1 cellular context compared by ENCODE assay signal in the genomic region with DNA sequence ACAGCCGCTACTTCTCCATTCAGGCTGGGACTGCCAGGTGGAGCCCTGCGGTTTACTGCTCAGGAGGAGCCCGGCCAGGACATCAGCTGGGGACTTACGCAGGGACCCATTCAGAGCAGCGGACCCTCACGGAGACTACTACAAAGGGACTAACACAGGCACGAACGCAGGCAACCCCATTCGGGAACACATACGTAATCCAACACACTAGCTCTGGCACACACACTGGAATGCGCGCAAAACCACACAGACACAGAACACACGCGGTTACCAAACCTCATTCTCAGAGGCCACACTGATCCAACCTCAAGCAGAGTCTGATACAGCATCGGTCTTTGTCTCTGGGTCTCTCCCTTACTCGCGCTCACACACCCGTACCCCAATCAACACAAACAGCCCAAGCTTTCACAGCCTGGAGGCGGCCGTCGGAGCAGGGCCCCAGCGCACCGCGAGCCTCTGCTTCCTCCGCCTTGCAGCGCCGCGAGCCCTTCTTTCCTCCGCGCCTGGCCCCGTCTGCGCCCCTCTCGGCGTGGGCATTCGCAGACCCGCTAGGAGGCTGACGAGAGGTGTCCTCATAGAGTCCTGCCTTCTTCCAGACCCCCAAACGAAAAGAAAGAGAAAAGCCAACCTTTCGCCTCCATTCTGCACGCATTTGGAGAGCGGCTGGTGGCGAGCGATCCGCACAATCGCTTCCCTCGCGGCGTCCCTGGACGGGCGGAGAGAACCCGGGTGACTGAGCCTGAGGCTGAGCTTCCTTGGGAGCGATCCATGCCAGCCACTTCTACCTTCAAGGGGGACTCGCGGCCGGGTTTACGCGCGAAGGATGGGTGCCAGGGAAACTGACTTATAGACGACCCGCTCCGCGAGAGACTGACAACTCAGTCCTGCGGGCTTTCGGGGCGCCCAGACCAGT.
TF ChIP-seq lines count a peak whose summit lies in the region.

No MANE protein-coding gene starts in this region.

TF ChIP-seq in HEK293, 187 proteins besides CTCF, POLR2A, EP300 and RAD21 (continued from another document and continues in another):
- TF ChIP-seq SCRT2 (tag by site-specific recombination; IDR thresholded peaks at IDR 0.05) (no peak), ZNF600 (tag by site-specific recombination; IDR thresholded peaks at IDR 0.05) (peak; percentile 91), ZBTB1 (tag by site-specific recombination; IDR thresholded peaks at IDR 0.05) (no peak), OSR2 (tag by site-specific recombination; IDR thresholded peaks at IDR 0.05) (no peak), ZNF155 (tag by site-specific recombination; IDR thresholded peaks at IDR 0.05) (no peak), ZBTB20 (tag by site-specific recombination; IDR thresholded peaks at IDR 0.05) (peak; percentile 42; the same call in 1 of the 2 replicates), HOXC10 (CRISPR knock-in tag; IDR thresholded peaks at IDR 0.05) (no peak), ZNF701 (tag by site-specific recombination; IDR thresholded peaks at IDR 0.05) (no peak), ZNF530 (tag by site-specific recombination; IDR thresholded peaks at IDR 0.05; ENCODE audit: low read depth) (no peak), OVOL3 (tag by site-specific recombination; IDR thresholded peaks at IDR 0.05) (no peak), SP7 (tag by site-specific recombination; IDR thresholded peaks at IDR 0.05) (peak; percentile 38; the same call in 1 of the 2 replicates), ZNF560 (tag by site-specific recombination; IDR thresholded peaks at IDR 0.05; ENCODE audit: borderline replicate concordance) (no peak), ZNF549 (tag by site-specific recombination; IDR thresholded peaks at IDR 0.05) (no peak), ZNF776 (tag by site-specific recombination; IDR thresholded peaks at IDR 0.05; ENCODE audit: borderline replicate concordance) (no peak), ZNF112 (tag by site-specific recombination; IDR thresholded peaks at IDR 0.05) (no peak), ZNF544 (tag by site-specific recombination; IDR thresholded peaks at IDR 0.05) (no peak), MYNN (tag by site-specific recombination; IDR thresholded peaks at IDR 0.05; ENCODE audit: borderline replicate concordance) (no peak), ZNF558 (tag by site-specific recombination; IDR thresholded peaks at IDR 0.05) (no peak), ZBTB8A (tag by site-specific recombination; IDR thresholded peaks at IDR 0.05) (no peak), ZNF157 (tag by site-specific recombination; IDR thresholded peaks at IDR 0.05) (no peak), ZNF223 (tag by site-specific recombination; IDR thresholded peaks at IDR 0.05) (no peak), ZNF274 (IDR thresholded peaks at IDR 0.05; ENCODE audit: low read length) (no peak), ZNF274 (tag by site-specific recombination; IDR thresholded peaks at IDR 0.05; ENCODE audit: borderline replicate concordance) (no peak), ZNF626 (tag by site-specific recombination; IDR thresholded peaks at IDR 0.05) (no peak)
- TF ChIP-seq, protein P1, sequence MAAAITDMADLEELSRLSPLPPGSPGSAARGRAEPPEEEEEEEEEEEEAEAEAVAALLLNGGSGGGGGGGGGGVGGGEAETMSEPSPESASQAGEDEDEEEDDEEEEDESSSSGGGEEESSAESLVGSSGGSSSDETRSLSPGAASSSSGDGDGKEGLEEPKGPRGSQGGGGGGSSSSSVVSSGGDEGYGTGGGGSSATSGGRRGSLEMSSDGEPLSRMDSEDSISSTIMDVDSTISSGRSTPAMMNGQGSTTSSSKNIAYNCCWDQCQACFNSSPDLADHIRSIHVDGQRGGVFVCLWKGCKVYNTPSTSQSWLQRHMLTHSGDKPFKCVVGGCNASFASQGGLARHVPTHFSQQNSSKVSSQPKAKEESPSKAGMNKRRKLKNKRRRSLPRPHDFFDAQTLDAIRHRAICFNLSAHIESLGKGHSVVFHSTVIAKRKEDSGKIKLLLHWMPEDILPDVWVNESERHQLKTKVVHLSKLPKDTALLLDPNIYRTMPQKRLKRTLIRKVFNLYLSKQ (tag by site-specific recombination; IDR thresholded peaks at IDR 0.05; ENCODE audit: borderline replicate concordance), result no peak
- TF ChIP-seq, protein P2, sequence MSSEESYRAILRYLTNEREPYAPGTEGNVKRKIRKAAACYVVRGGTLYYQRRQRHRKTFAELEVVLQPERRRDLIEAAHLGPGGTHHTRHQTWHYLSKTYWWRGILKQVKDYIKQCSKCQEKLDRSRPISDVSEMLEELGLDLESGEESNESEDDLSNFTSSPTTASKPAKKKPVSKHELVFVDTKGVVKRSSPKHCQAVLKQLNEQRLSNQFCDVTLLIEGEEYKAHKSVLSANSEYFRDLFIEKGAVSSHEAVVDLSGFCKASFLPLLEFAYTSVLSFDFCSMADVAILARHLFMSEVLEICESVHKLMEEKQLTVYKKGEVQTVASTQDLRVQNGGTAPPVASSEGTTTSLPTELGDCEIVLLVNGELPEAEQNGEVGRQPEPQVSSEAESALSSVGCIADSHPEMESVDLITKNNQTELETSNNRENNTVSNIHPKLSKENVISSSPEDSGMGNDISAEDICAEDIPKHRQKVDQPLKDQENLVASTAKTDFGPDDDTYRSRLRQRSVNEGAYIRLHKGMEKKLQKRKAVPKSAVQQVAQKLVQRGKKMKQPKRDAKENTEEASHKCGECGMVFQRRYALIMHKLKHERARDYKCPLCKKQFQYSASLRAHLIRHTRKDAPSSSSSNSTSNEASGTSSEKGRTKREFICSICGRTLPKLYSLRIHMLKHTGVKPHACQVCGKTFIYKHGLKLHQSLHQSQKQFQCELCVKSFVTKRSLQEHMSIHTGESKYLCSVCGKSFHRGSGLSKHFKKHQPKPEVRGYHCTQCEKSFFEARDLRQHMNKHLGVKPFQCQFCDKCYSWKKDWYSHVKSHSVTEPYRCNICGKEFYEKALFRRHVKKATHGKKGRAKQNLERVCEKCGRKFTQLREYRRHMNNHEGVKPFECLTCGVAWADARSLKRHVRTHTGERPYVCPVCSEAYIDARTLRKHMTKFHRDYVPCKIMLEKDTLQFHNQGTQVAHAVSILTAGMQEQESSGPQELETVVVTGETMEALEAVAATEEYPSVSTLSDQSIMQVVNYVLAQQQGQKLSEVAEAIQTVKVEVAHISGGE (tag by site-specific recombination; conservative IDR thresholded peaks at IDR 0.05; ENCODE audit: low read depth), result peak; percentile 23; the same call in 1 of the 2 replicates
- TF ChIP-seq, protein P3, sequence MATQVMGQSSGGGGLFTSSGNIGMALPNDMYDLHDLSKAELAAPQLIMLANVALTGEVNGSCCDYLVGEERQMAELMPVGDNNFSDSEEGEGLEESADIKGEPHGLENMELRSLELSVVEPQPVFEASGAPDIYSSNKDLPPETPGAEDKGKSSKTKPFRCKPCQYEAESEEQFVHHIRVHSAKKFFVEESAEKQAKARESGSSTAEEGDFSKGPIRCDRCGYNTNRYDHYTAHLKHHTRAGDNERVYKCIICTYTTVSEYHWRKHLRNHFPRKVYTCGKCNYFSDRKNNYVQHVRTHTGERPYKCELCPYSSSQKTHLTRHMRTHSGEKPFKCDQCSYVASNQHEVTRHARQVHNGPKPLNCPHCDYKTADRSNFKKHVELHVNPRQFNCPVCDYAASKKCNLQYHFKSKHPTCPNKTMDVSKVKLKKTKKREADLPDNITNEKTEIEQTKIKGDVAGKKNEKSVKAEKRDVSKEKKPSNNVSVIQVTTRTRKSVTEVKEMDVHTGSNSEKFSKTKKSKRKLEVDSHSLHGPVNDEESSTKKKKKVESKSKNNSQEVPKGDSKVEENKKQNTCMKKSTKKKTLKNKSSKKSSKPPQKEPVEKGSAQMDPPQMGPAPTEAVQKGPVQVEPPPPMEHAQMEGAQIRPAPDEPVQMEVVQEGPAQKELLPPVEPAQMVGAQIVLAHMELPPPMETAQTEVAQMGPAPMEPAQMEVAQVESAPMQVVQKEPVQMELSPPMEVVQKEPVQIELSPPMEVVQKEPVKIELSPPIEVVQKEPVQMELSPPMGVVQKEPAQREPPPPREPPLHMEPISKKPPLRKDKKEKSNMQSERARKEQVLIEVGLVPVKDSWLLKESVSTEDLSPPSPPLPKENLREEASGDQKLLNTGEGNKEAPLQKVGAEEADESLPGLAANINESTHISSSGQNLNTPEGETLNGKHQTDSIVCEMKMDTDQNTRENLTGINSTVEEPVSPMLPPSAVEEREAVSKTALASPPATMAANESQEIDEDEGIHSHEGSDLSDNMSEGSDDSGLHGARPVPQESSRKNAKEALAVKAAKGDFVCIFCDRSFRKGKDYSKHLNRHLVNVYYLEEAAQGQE (tag by site-specific recombination; IDR thresholded peaks at IDR 0.05), result no peak
- TF ChIP-seq, protein P4, sequence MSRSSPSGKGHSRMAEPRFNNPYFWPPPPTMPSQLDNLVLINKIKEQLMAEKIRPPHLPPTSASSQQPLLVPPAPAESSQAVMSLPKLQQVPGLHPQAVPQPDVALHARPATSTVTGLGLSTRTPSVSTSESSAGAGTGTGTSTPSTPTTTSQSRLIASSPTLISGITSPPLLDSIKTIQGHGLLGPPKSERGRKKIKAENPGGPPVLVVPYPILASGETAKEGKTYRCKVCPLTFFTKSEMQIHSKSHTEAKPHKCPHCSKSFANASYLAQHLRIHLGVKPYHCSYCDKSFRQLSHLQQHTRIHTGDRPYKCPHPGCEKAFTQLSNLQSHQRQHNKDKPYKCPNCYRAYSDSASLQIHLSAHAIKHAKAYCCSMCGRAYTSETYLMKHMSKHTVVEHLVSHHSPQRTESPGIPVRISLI (tag by site-specific recombination; IDR thresholded peaks at IDR 0.05), result no peak
- TF ChIP-seq, protein P5, sequence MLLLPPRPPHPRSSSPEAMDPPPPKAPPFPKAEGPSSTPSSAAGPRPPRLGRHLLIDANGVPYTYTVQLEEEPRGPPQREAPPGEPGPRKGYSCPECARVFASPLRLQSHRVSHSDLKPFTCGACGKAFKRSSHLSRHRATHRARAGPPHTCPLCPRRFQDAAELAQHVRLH (tag by site-specific recombination; IDR thresholded peaks at IDR 0.05), result no peak
- TF ChIP-seq, protein P6, sequence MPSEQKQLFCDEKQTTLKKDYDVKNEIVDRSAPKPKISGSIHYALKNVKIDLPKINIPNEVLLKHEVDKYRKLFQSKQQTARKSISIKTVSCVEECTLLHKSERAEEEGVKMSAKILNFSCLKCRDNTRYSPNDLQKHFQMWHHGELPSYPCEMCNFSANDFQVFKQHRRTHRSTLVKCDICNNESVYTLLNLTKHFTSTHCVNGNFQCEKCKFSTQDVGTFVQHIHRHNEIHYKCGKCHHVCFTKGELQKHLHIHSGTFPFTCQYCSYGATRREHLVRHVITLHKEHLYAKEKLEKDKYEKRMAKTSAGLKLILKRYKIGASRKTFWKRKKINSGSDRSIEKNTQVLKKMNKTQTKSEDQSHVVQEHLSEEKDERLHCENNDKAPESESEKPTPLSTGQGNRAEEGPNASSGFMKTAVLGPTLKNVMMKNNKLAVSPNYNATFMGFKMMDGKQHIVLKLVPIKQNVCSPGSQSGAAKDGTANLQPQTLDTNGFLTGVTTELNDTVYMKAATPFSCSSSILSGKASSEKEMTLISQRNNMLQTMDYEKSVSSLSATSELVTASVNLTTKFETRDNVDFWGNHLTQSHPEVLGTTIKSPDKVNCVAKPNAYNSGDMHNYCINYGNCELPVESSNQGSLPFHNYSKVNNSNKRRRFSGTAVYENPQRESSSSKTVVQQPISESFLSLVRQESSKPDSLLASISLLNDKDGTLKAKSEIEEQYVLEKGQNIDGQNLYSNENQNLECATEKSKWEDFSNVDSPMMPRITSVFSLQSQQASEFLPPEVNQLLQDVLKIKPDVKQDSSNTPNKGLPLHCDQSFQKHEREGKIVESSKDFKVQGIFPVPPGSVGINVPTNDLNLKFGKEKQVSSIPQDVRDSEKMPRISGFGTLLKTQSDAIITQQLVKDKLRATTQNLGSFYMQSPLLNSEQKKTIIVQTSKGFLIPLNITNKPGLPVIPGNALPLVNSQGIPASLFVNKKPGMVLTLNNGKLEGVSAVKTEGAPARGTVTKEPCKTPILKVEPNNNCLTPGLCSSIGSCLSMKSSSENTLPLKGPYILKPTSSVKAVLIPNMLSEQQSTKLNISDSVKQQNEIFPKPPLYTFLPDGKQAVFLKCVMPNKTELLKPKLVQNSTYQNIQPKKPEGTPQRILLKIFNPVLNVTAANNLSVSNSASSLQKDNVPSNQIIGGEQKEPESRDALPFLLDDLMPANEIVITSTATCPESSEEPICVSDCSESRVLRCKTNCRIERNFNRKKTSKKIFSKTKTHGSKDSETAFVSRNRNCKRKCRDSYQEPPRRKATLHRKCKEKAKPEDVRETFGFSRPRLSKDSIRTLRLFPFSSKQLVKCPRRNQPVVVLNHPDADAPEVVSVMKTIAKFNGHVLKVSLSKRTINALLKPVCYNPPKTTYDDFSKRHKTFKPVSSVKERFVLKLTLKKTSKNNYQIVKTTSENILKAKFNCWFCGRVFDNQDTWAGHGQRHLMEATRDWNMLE (tag by site-specific recombination; conservative IDR thresholded peaks at IDR 0.05; ENCODE audit: low read depth), result no peak
- TF ChIP-seq, protein P7, sequence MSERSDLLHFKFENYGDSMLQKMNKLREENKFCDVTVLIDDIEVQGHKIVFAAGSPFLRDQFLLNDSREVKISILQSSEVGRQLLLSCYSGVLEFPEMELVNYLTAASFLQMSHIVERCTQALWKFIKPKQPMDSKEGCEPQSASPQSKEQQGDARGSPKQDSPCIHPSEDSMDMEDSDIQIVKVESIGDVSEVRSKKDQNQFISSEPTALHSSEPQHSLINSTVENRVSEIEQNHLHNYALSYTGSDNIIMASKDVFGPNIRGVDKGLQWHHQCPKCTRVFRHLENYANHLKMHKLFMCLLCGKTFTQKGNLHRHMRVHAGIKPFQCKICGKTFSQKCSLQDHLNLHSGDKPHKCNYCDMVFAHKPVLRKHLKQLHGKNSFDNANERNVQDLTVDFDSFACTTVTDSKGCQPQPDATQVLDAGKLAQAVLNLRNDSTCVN (tag by site-specific recombination; optimal IDR thresholded peaks at IDR 0.05), result peak; percentile 27
- TF ChIP-seq, protein P8, sequence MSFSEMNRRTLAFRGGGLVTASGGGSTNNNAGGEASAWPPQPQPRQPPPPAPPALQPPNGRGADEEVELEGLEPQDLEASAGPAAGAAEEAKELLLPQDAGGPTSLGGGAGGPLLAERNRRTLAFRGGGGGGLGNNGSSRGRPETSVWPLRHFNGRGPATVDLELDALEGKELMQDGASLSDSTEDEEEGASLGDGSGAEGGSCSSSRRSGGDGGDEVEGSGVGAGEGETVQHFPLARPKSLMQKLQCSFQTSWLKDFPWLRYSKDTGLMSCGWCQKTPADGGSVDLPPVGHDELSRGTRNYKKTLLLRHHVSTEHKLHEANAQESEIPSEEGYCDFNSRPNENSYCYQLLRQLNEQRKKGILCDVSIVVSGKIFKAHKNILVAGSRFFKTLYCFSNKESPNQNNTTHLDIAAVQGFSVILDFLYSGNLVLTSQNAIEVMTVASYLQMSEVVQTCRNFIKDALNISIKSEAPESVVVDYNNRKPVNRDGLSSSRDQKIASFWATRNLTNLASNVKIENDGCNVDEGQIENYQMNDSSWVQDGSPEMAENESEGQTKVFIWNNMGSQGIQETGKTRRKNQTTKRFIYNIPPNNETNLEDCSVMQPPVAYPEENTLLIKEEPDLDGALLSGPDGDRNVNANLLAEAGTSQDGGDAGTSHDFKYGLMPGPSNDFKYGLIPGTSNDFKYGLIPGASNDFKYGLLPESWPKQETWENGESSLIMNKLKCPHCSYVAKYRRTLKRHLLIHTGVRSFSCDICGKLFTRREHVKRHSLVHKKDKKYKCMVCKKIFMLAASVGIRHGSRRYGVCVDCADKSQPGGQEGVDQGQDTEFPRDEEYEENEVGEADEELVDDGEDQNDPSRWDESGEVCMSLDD (tag by site-specific recombination; IDR thresholded peaks at IDR 0.05), result peak; percentile 41; the same call in 1 of the 2 replicates
